24 cellular contexts compared by ENCODE assay signal in genomic region chr19:40762754-40763153, GRCh38. TPM values are rescaled to one million over a fixed set of nuclear protein-coding genes. Genes with fewer than 3 reads are reported as not detected.
DNase-seq lines count a peak whose midpoint lies in the region; ATAC-seq and TF ChIP-seq lines count a peak whose summit lies in the region.
"Had no signal": no experiment of that assay in that cellular context is flagged by ENCODE, and none has a peak within 500 bp of the region (broad histone marks: within the 10 kb centered on the region; RNA-seq: fewer than 3 reads in every experiment).

No MANE protein-coding gene starts in this region.

- H3K4me1 ChIP-seq in esophagus squamous epithelium: peaks cover 0 to 17% (median 0%) of the 10 kb centered on the region in 3 donors
- H3K4me1 ChIP-seq: transverse colon had no signal

- peak; percentile 45 for ATAC-seq in activated CD8-positive, alpha-beta T cell treated with anti-CD3 and anti-CD28 coated beads, Interleukin-2, amount 10 ng/mL, durations not matched to agents 7 days and 5 days
- no peak for ATAC-seq in effector memory CD8-positive, alpha-beta T cell (replicated peaks)
- ATAC-seq: esophagus mucosa, left lobe of liver had no signal

- H3K4me1 Mint-ChIP-seq in activated T-cell treated with anti-CD3 and anti-CD28 coated beads, Interleukin-2, amount 50 U/mL, for 24 hours (ENCODE audit: low read depth): peaks cover 65% of the 10 kb centered on the region
- H3K4me1 Mint-ChIP-seq in activated CD8-positive, alpha-beta T cell treated with anti-CD3 and anti-CD28 coated beads, Interleukin-2, amount 10 ng/mL, durations not matched to agents 7 days and 5 days (ENCODE audit: low read depth): peaks cover 65% of the 10 kb centered on the region
- H3K4me1 Mint-ChIP-seq in effector memory CD8-positive, alpha-beta T cell (ENCODE audit: low read depth in 2 of 2): peaks cover 33 to 46% of the 10 kb centered on the region in 2 donors
- peaks cover 72% of the 10 kb centered on the region for H3K4me1 Mint-ChIP-seq in stimulated activated naive CD8-positive, alpha-beta T cell treated with anti-CD3 and anti-CD28 coated beads, Interleukin-15, Interleukin-2, amounts not matched to agents 100 ng/mL and 50 ng/mL, for 24 hours (ENCODE audit: low read depth)
- H3K4me1 Mint-ChIP-seq: CD14-positive monocyte had no signal

- H3K27ac Mint-ChIP-seq in activated T-cell treated with anti-CD3 and anti-CD28 coated beads, Interleukin-2, amount 50 U/mL, for 24 hours: peak overlapping the region; percentile 74
- H3K27ac Mint-ChIP-seq in activated CD8-positive, alpha-beta T cell treated with anti-CD3 and anti-CD28 coated beads, Interleukin-2, amount 10 ng/mL, durations not matched to agents 7 days and 5 days: peak overlapping the region; percentile 68
- peak overlapping the region; percentile 78 to 87 for H3K27ac Mint-ChIP-seq in effector memory CD8-positive, alpha-beta T cell
- H3K27ac Mint-ChIP-seq in stimulated activated naive CD8-positive, alpha-beta T cell treated with anti-CD3 and anti-CD28 coated beads, Interleukin-15, Interleukin-2, amounts not matched to agents 100 ng/mL and 50 ng/mL, for 24 hours: peak overlapping the region; percentile 95

- no peak for TF ChIP-seq CTCF in esophagus squamous epithelium (IDR thresholded peaks at IDR 0.05)

- POLR2A ChIA-PET in activated CD8-positive, alpha-beta T cell treated with anti-CD3 and anti-CD28 coated beads, Interleukin-2, amount 10 ng/mL, durations not matched to agents 7 days and 5 days (lab: Charles Lee): no interaction called here

- peaks cover 60% of the 10 kb centered on the region for H3K36me3 ChIP-seq in H7 (replicated peaks; ENCODE audit: control insufficient read depth, insufficient read depth, low read length)
- H3K36me3 ChIP-seq in esophagus squamous epithelium: peaks cover 33 to 95% (median 77%) of the 10 kb centered on the region in 3 donors

- H3K36me3 Mint-ChIP-seq in activated T-cell treated with anti-CD3 and anti-CD28 coated beads, Interleukin-2, amount 50 U/mL, for 24 hours (ENCODE audit: low read depth): peaks cover 97% of the 10 kb centered on the region
- H3K36me3 Mint-ChIP-seq in activated CD8-positive, alpha-beta T cell treated with anti-CD3 and anti-CD28 coated beads, Interleukin-2, amount 10 ng/mL, durations not matched to agents 7 days and 5 days (ENCODE audit: low read depth): peaks cover 80% of the 10 kb centered on the region
- H3K36me3 Mint-ChIP-seq in effector memory CD8-positive, alpha-beta T cell (ENCODE audit: insufficient read depth): peaks cover 99% of the 10 kb centered on the region
- peaks cover 86% of the 10 kb centered on the region for H3K36me3 Mint-ChIP-seq in stimulated activated naive CD8-positive, alpha-beta T cell treated with anti-CD3 and anti-CD28 coated beads, Interleukin-15, Interleukin-2, amounts not matched to agents 100 ng/mL and 50 ng/mL, for 24 hours (ENCODE audit: low read depth)

- peak overlapping the region; percentile 28 for H3K4me3 Mint-ChIP-seq in activated T-cell treated with anti-CD3 and anti-CD28 coated beads, Interleukin-2, amount 50 U/mL, for 24 hours
- H3K4me3 Mint-ChIP-seq in activated CD8-positive, alpha-beta T cell treated with anti-CD3 and anti-CD28 coated beads, Interleukin-2, amount 10 ng/mL, durations not matched to agents 7 days and 5 days: no peak overlapping the region
- peak overlapping the region; percentile 14 to 32 for H3K4me3 Mint-ChIP-seq in effector memory CD8-positive, alpha-beta T cell
- H3K4me3 Mint-ChIP-seq in stimulated activated naive CD8-positive, alpha-beta T cell treated with anti-CD3 and anti-CD28 coated beads, Interleukin-15, Interleukin-2, amounts not matched to agents 100 ng/mL and 50 ng/mL, for 24 hours: peak overlapping the region; percentile 51
- H3K4me3 Mint-ChIP-seq: CD14-positive monocyte had no signal

- H3K9me3 ChIP-seq in esophagus squamous epithelium: no peaks in the 10 kb centered on the region
- H3K9me3 ChIP-seq: transverse colon had no signal

- no peak for DNase-seq in activated T-cell treated with anti-CD3 and anti-CD28 coated beads, Interleukin-2, amount 50 U/mL, for 24 hours
- DNase-seq in activated T-cell treated with anti-CD3 and anti-CD28 coated beads, Interleukin-2, amount 50 U/mL, for 1 hour: no peak
- DNase-seq in activated CD8-positive, alpha-beta T cell treated with anti-CD3 and anti-CD28 coated beads, Interleukin-2, amount 10 ng/mL, durations not matched to agents 7 days and 5 days: no peak
- DNase-seq in effector memory CD8-positive, alpha-beta T cell: no peak
- DNase-seq in activated effector memory CD4-positive, alpha-beta T cell treated with anti-CD3 and anti-CD28 coated beads, Interleukin-2, amount 50 U/mL, for 16 hours: no peak
- DNase-seq in H7 (no peak), esophagus squamous epithelium (lab: John Stamatoyannopoulos, UW) (no peak)
- DNase-seq: ACHN; activated naive CD4-positive, alpha-beta T cell treated with anti-CD3 and anti-CD28 coated beads, Interleukin-2, amount 50 U/mL, for 16 hours; dorsolateral prefrontal cortex; NCI-H2081 treated with DMSO at 0.1 percent for 48 hours; NCI-H510A; occipital lobe; SHP77 treated with DMSO at 0.1 percent for 48 hours; stimulated activated CD4-positive, alpha-beta T cell treated with anti-CD3 and anti-CD28 coated beads, Interleukin-15, amount 100 ng/mL, for 24 hours; stimulated activated naive CD4-positive, alpha-beta T cell; T-helper 1 cell; transverse colon; WERI-Rb-1 had no signal

- H3K27me3 ChIP-seq in H7 (ENCODE audit: control insufficient read depth, insufficient read depth, low read length): no peaks in the 10 kb centered on the region
- no peaks in the 10 kb centered on the region for H3K27me3 ChIP-seq in esophagus squamous epithelium
- H3K27me3 ChIP-seq: dorsolateral prefrontal cortex, transverse colon had no signal

- TF ChIP-seq POLR2A in esophagus squamous epithelium (IDR thresholded peaks at IDR 0.05): no peak

- H3K27me3 Mint-ChIP-seq in activated T-cell treated with anti-CD3 and anti-CD28 coated beads, Interleukin-2, amount 50 U/mL, for 24 hours: no peaks in the 10 kb centered on the region
- no peaks in the 10 kb centered on the region for H3K27me3 Mint-ChIP-seq in activated CD8-positive, alpha-beta T cell treated with anti-CD3 and anti-CD28 coated beads, Interleukin-2, amount 10 ng/mL, durations not matched to agents 7 days and 5 days (ENCODE audit: low read depth)
- H3K27me3 Mint-ChIP-seq in effector memory CD8-positive, alpha-beta T cell: no peaks in the 10 kb centered on the region
- no peaks in the 10 kb centered on the region for H3K27me3 Mint-ChIP-seq in stimulated activated naive CD8-positive, alpha-beta T cell treated with anti-CD3 and anti-CD28 coated beads, Interleukin-15, Interleukin-2, amounts not matched to agents 100 ng/mL and 50 ng/mL, for 24 hours

- H3K9me3 Mint-ChIP-seq in activated T-cell treated with anti-CD3 and anti-CD28 coated beads, Interleukin-2, amount 50 U/mL, for 24 hours: no peaks in the 10 kb centered on the region
- H3K9me3 Mint-ChIP-seq in activated CD8-positive, alpha-beta T cell treated with anti-CD3 and anti-CD28 coated beads, Interleukin-2, amount 10 ng/mL, durations not matched to agents 7 days and 5 days (ENCODE audit: insufficient read depth): no peaks in the 10 kb centered on the region
- H3K9me3 Mint-ChIP-seq in effector memory CD8-positive, alpha-beta T cell: no peaks in the 10 kb centered on the region
- no peaks in the 10 kb centered on the region for H3K9me3 Mint-ChIP-seq in stimulated activated naive CD8-positive, alpha-beta T cell treated with anti-CD3 and anti-CD28 coated beads, Interleukin-15, Interleukin-2, amounts not matched to agents 100 ng/mL and 50 ng/mL, for 24 hours
- H3K9me3 Mint-ChIP-seq: CD14-positive monocyte had no signal

- no peak overlapping the region for H3K27ac ChIP-seq in esophagus squamous epithelium
- H3K27ac ChIP-seq: transverse colon, WERI-Rb-1 had no signal

- WGBS in esophagus squamous epithelium, 2 donors: 85 to 94% methylated on average over 10 to 12 of the region's 13 CpGs

- H3K4me3 ChIP-seq in H7 (ENCODE audit: insufficient read depth, low read depth, low read length) (no peak overlapping the region), esophagus squamous epithelium (no peak overlapping the region)
- H3K4me3 ChIP-seq: dorsolateral prefrontal cortex, transverse colon had no signal

- CTCF ChIA-PET in activated CD8-positive, alpha-beta T cell treated with anti-CD3 and anti-CD28 coated beads, Interleukin-2, amount 10 ng/mL, durations not matched to agents 7 days and 5 days (lab: Charles Lee): interaction anchor here (1.3 to 2.1 kb wide), 2 partner anchors 15 to 100 kb away, joined by 3 to 9 read pairs; partner anchors contain the start of gene RAB4B

- intact Hi-C loops in esophagus squamous epithelium (cut with DNase I): no loop called here

RNA-seq across cellular contexts. Expression of gene SNRPA, which starts 11.8 kb away (rescaled TPM):
- total RNA-seq in activated CD8-positive, alpha-beta T cell treated with anti-CD3 and anti-CD28 coated beads, Interleukin-2, amount 10 ng/mL, durations not matched to agents 7 days and 5 days: 100 to 1,000 TPM; 175 to 183 TPM
- total RNA-seq in H7 (2014; rRNA removed; shearing (Covaris generic)): 440 and 502 TPM in 2 replicates
- 10 to 100 TPM; 45.0 to 79.5 (median 51.0) TPM for total RNA-seq in esophagus squamous epithelium

RNA-seq across cellular contexts. Expression of gene ACTMAP, which starts 12.5 kb away (rescaled TPM):
- 10 to 100 TPM; 15.2 to 17.1 TPM for total RNA-seq in activated CD8-positive, alpha-beta T cell treated with anti-CD3 and anti-CD28 coated beads, Interleukin-2, amount 10 ng/mL, durations not matched to agents 7 days and 5 days
- 3.1 and 4.7 TPM in 2 replicates for total RNA-seq in H7 (2014; rRNA removed; shearing (Covaris generic))
- total RNA-seq in esophagus squamous epithelium: 1 to 10 TPM; 2.1 to 2.8 (median 2.4) TPM

RNA-seq across cellular contexts. Expression of gene MIA, which starts 12.6 kb away (rescaled TPM):
- total RNA-seq in activated CD8-positive, alpha-beta T cell treated with anti-CD3 and anti-CD28 coated beads, Interleukin-2, amount 10 ng/mL, durations not matched to agents 7 days and 5 days: not detected
- total RNA-seq in H7 (2014; rRNA removed; shearing (Covaris generic)): not detected in 2 replicates
- total RNA-seq in esophagus squamous epithelium: 1 to 10 TPM in 1 of 4 donors, not detected in 3; 3.7 TPM
- total RNA-seq: glomerular endothelial cell, occipital lobe had no signal

RNA-seq across cellular contexts. Expression of gene RAB4B, which starts 15.3 kb away (rescaled TPM):
- 10 to 100 TPM; 50.2 to 53.1 TPM for total RNA-seq in activated CD8-positive, alpha-beta T cell treated with anti-CD3 and anti-CD28 coated beads, Interleukin-2, amount 10 ng/mL, durations not matched to agents 7 days and 5 days
- 23.8 and 26.4 TPM in 2 replicates for total RNA-seq in H7 (2014; rRNA removed; shearing (Covaris generic))
- total RNA-seq in esophagus squamous epithelium: 10 to 100 TPM; 15.2 to 37.0 (median 20.5) TPM

RNA-seq across cellular contexts. Expression of gene EGLN2, which starts 36.2 kb away (rescaled TPM):
- total RNA-seq in activated CD8-positive, alpha-beta T cell treated with anti-CD3 and anti-CD28 coated beads, Interleukin-2, amount 10 ng/mL, durations not matched to agents 7 days and 5 days: 100 to 1,000 TPM; 121 to 126 TPM
- total RNA-seq in H7 (2014; rRNA removed; shearing (Covaris generic)): 110 and 148 TPM in 2 replicates
- 10 to 100 TPM; 30.3 to 50.9 (median 33.0) TPM for total RNA-seq in esophagus squamous epithelium
